In the genomic region with DNA sequence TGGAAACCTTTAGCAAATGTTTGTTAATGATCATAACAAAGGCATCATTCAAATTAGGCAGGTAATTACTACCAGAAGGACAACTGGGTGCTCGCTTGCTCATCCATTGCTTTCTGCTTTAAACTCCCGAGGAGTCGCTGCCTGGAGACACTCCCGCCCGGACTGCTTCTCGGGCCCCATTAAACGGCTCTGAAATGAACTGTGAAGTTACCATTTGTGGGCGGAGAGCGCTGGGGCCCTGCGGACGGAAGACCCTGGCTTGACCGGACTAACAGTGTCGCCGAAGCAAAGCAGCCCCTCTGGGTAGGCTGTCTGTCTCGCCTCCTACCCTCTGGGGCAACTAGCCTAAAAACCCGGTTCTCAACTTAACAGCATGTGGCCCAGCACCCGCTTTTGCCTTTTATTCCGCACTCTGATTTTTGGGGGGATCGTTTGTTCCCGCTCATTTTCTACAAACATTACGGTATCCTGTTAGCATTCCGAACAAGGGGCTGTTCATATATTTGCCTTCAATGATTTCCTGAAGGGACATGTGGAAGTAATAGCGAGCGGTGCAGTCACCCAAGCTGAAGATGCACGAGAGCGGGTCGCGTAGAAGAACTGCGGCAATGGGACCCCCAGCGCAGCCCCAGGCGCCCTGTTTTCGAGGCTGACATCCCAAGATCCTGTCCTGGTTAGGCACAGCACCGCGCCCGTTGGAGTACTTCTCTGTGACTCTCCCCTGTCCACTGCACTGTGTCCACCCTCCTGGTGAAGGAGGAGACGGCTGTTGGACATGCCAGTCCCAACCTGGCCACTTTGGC, we compare ENCODE assay signal across 8 cellular contexts. TPM values are rescaled to one million over a fixed set of nuclear protein-coding genes. Genes with fewer than 3 reads are reported as not detected.
A peak's percentile ranks its signal among the peaks of the same experiment; 100 is the strongest.
DNase-seq lines count a peak whose midpoint lies in the region; ATAC-seq and TF ChIP-seq lines count a peak whose summit lies in the region.

No MANE protein-coding gene starts in this region.

- no peak overlapping the region for H3K9ac ChIP-seq in parathyroid adenoma

- POLR2A ChIA-PET in CD8-positive, alpha-beta memory T cell (lab: Charles Lee) = no interaction called here
- POLR2A ChIA-PET in HEK293 (lab: Yijun Ruan, JAX) = no interaction called here
- POLR2A ChIA-PET in activated CD4-positive, alpha-beta memory T cell treated with anti-CD3 and anti-CD28 coated beads for 36 hours (lab: Charles Lee) = no interaction called here

- H2AFZ ChIP-seq in parathyroid adenoma = no peak overlapping the region

- H3K27me3 Mint-ChIP-seq in CD8-positive, alpha-beta memory T cell = peaks cover 83 to 90% of the 10 kb centered on the region in 2 donors
- H3K27me3 Mint-ChIP-seq in activated CD4-positive, alpha-beta memory T cell treated with anti-CD3 and anti-CD28 coated beads for 36 hours = peaks cover 90% of the 10 kb centered on the region

- no peaks in the 10 kb centered on the region for H3K36me3 ChIP-seq in CD8-positive, alpha-beta memory T cell (ENCODE audit: insufficient read depth, low read length)
- H3K36me3 ChIP-seq in HEK293 (ENCODE audit: control insufficient read depth in 2 of 2, insufficient read depth in 1 of 2, low read length in 2 of 2) (no peaks in the 10 kb centered on the region), parathyroid adenoma (ENCODE audit: control insufficient read depth, insufficient read depth, low read length) (no peaks in the 10 kb centered on the region)

- no peak for DNase-seq in CD8-positive, alpha-beta memory T cell
- no peak for DNase-seq in activated CD4-positive, alpha-beta memory T cell treated with anti-CD3 and anti-CD28 coated beads for 36 hours
- peak; percentile 45 for DNase-seq in glomerular visceral epithelial cell (ENCODE audit: extremely low spot score)
- DNase-seq in pons (ENCODE audit: low spot score) = no peak
- DNase-seq in mesenteric fat pad (ENCODE audit: low spot score) = no peak

- H3K4me1 ChIP-seq in CD8-positive, alpha-beta memory T cell (ENCODE audit: insufficient read depth, low read length) = peaks cover 14% of the 10 kb centered on the region
- H3K4me1 ChIP-seq in HEK293 (ENCODE audit: control insufficient read depth, insufficient read depth, low read length) = no peaks in the 10 kb centered on the region
- H3K4me1 ChIP-seq in parathyroid adenoma = no peaks in the 10 kb centered on the region

- no peak overlapping the region for H3K27ac ChIP-seq in CD8-positive, alpha-beta memory T cell (ENCODE audit: low read depth, low read length)
- peak overlapping the region; percentile 62; the same call in 1 of the 2 replicates for H3K27ac ChIP-seq in HEK293 (ENCODE audit: extremely low read depth, low read depth, low read length)
- H3K27ac ChIP-seq in parathyroid adenoma = no peak overlapping the region

- CTCF ChIA-PET in CD8-positive, alpha-beta memory T cell (lab: Charles Lee) = no interaction called here
- CTCF ChIA-PET in HEK293 (lab: Yijun Ruan, JAX) = interaction anchor here (0.6 to 4.6 kb wide), 7 partner anchors 11 to 1211 kb away, joined by 3 to 29 read pairs (median 5); no protein-coding TSS in a partner anchor
- CTCF ChIA-PET in activated CD4-positive, alpha-beta memory T cell treated with anti-CD3 and anti-CD28 coated beads for 36 hours (lab: Charles Lee) = interaction anchor here (1.1 to 1.2 kb wide), 3 partner anchors 9 to 307 kb away, joined by 3 to 4 read pairs (median 4); no protein-coding TSS in a partner anchor

- no peaks in the 10 kb centered on the region for H3K79me2 ChIP-seq in parathyroid adenoma

- H3K9me3 ChIP-seq in CD8-positive, alpha-beta memory T cell (ENCODE audit: low read length) = no peaks in the 10 kb centered on the region
- H3K9me3 ChIP-seq in HEK293 (ENCODE audit: control insufficient read depth, insufficient read depth, low read depth, low read length) (no peaks in the 10 kb centered on the region), parathyroid adenoma (ENCODE audit: control insufficient read depth, low read length) (no peaks in the 10 kb centered on the region)

- H3K9me3 Mint-ChIP-seq in CD8-positive, alpha-beta memory T cell = peaks cover 0 to 2% (median 0%) of the 10 kb centered on the region in 5 donors
- H3K9me3 Mint-ChIP-seq in activated CD4-positive, alpha-beta memory T cell treated with anti-CD3 and anti-CD28 coated beads for 36 hours = no peaks in the 10 kb centered on the region

- H3K4me3 Mint-ChIP-seq in CD8-positive, alpha-beta memory T cell = peak overlapping the region; percentile 20 to 91 (median 64)
- peak overlapping the region; percentile 41 for H3K4me3 Mint-ChIP-seq in activated CD4-positive, alpha-beta memory T cell treated with anti-CD3 and anti-CD28 coated beads for 36 hours

- intact Hi-C loops in activated CD4-positive, alpha-beta memory T cell treated with anti-CD3 and anti-CD28 coated beads for 36 hours (cut with micrococcal nuclease) = loop anchor here (2.0 kb wide), 1 partner anchor 1213 kb away; no protein-coding TSS in a partner anchor

- TF ChIP-seq CTCF in HEK293 (tag by site-specific recombination; IDR thresholded peaks at IDR 0.05) (no peak), parathyroid adenoma (IDR thresholded peaks at IDR 0.05) (no peak)

- no peak for TF ChIP-seq POLR2A in GM18505 (IDR thresholded peaks at IDR 0.05; ENCODE audit: borderline replicate concordance, extremely low read depth, insufficient read depth, insufficient read length)

- H3K4me3 ChIP-seq in CD8-positive, alpha-beta memory T cell (ENCODE audit: low read length) = no peak overlapping the region
- H3K4me3 ChIP-seq in HEK293 (ENCODE audit: low read depth, low read length) (peak overlapping the region; percentile 52), parathyroid adenoma (ENCODE audit: low read depth, low read length) (no peak overlapping the region)

- H3K4me2 ChIP-seq in parathyroid adenoma (ENCODE audit: low read length) = peak overlapping the region; percentile 42

- H3K27me3 ChIP-seq in CD8-positive, alpha-beta memory T cell (ENCODE audit: insufficient read depth, low read length, poor library complexity, severe bottlenecking) = peaks cover 65% of the 10 kb centered on the region
- peaks cover 14% of the 10 kb centered on the region for H3K27me3 ChIP-seq in parathyroid adenoma (ENCODE audit: control insufficient read depth, insufficient read depth, low read length)

- H3K36me3 Mint-ChIP-seq in CD8-positive, alpha-beta memory T cell = peaks cover 0 to 1% (median 0%) of the 10 kb centered on the region in 3 donors
- no peaks in the 10 kb centered on the region for H3K36me3 Mint-ChIP-seq in activated CD4-positive, alpha-beta memory T cell treated with anti-CD3 and anti-CD28 coated beads for 36 hours

- H3K4me1 Mint-ChIP-seq in CD8-positive, alpha-beta memory T cell = peaks cover 28 to 48% (median 36%) of the 10 kb centered on the region in 3 donors
- H3K4me1 Mint-ChIP-seq in activated CD4-positive, alpha-beta memory T cell treated with anti-CD3 and anti-CD28 coated beads for 36 hours (ENCODE audit: low read depth) = peaks cover 46% of the 10 kb centered on the region

- peak overlapping the region in 1 of 8 donors; percentile 56 for H3K27ac Mint-ChIP-seq in CD8-positive, alpha-beta memory T cell
- H3K27ac Mint-ChIP-seq in activated CD4-positive, alpha-beta memory T cell treated with anti-CD3 and anti-CD28 coated beads for 36 hours = no peak overlapping the region

- no peak for ATAC-seq in GM18505 (IDR thresholded peaks at IDR 0.05; ENCODE audit: unreplicated experiment)

TF ChIP-seq in HEK293, 187 proteins besides CTCF, POLR2A, EP300 and RAD21:
- TF ChIP-seq ZNF341 (tag by site-specific recombination; IDR thresholded peaks at IDR 0.05; ENCODE audit: low read depth) (peak; percentile 35; the same call in 1 of the 2 replicates), ZNF114 (tag by site-specific recombination; IDR thresholded peaks at IDR 0.05) (no peak), ZNF335 (tag by site-specific recombination; conservative IDR thresholded peaks at IDR 0.05) (peak; percentile 87)
- TF ChIP-seq, protein P1, sequence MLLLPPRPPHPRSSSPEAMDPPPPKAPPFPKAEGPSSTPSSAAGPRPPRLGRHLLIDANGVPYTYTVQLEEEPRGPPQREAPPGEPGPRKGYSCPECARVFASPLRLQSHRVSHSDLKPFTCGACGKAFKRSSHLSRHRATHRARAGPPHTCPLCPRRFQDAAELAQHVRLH (tag by site-specific recombination; IDR thresholded peaks at IDR 0.05) = no peak

RNA-seq across cellular contexts. Expression of a gene that starts 1.6 kb away (rescaled TPM):
- not detected for total RNA-seq in CD8-positive, alpha-beta memory T cell
- polyA plus RNA-seq in CD8-positive, alpha-beta memory T cell = not detected
- not detected for total RNA-seq in activated CD4-positive, alpha-beta memory T cell treated with anti-CD3 and anti-CD28 coated beads for 36 hours
- total RNA-seq in mesenteric fat pad = 181 TPM

Comparison
In these comparisons a context has a peak if more than half of its experiments do, and no peak if none do; other contexts are left out.
1. RNA of a gene that starts 1.6 kb away (total RNA-seq): 181 TPM in mesenteric fat pad (single experiment); not detected in CD8-positive, alpha-beta memory T cell and not detected in activated CD4-positive, alpha-beta memory T cell treated with anti-CD3 and anti-CD28 coated beads for 36 hours; every median in the first group is over 100 times any median in the second.